In genomic region chrX:137792214-137792613, GRCh38 we compare ENCODE assay signal across 1 cellular context.
TF ChIP-seq lines count a peak whose summit lies in the region.

No MANE protein-coding gene starts in this region.

TF ChIP-seq in WTC11, 78 proteins besides CTCF, POLR2A, EP300 and RAD21 (continued from another document):
- TF ChIP-seq, protein P1, sequence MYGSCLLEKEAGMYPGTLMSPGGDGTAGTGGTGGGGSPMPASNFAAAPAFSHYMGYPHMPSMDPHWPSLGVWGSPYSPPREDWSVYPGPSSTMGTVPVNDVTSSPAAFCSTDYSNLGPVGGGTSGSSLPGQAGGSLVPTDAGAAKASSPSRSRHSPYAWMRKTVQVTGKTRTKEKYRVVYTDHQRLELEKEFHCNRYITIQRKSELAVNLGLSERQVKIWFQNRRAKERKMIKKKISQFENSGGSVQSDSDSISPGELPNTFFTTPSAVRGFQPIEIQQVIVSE (CRISPR knock-in tag; IDR thresholded peaks at IDR 0.05; ENCODE audit: borderline replicate concordance): no peak
- no peak for TF ChIP-seq NFE2L1 (CRISPR knock-in tag; IDR thresholded peaks at IDR 0.05)
- TF ChIP-seq TCF7 (CRISPR knock-in tag; IDR thresholded peaks at IDR 0.05; ENCODE audit: low read depth): no peak
TF ChIP-seq in WTC11: peak in this region for 0.
